In genomic region chr17:2595736-2596135, GRCh38 we compare ENCODE assay signal across 8 cellular contexts. TPM values are rescaled to one million over a fixed set of nuclear protein-coding genes. Genes with fewer than 3 reads are reported as not detected.
DNase-seq lines count a peak whose midpoint lies in the region; ATAC-seq and TF ChIP-seq lines count a peak whose summit lies in the region.

No MANE protein-coding gene starts in this region.

- H3K27ac ChIP-seq in transverse colon: peak overlapping the region; percentile 93 to 100 (median 98)

- H3K27me3 ChIP-seq in kidney epithelial cell (ENCODE audit: control insufficient read depth, insufficient read depth, low read length): no peaks in the 10 kb centered on the region
- no peaks in the 10 kb centered on the region for H3K27me3 ChIP-seq in transverse colon

- H3K4me3 ChIP-seq in kidney epithelial cell (ENCODE audit: low read depth, low read length) (peak overlapping the region; percentile 83), transverse colon (peak overlapping the region in 3 of 4 donors; percentile 75 to 96 (median 87))

- peaks cover 12 to 66% (median 52%) of the 10 kb centered on the region in 4 donors for H3K4me1 ChIP-seq in transverse colon

- no peak for TF ChIP-seq CTCF in kidney epithelial cell (IDR thresholded peaks at IDR 0.05; ENCODE audit: insufficient read depth, low read length, poor library complexity, severe bottlenecking)
- TF ChIP-seq CTCF in transverse colon (IDR thresholded peaks at IDR 0.05): no peak

- intact Hi-C loops in transverse colon (cut with DNase I; ENCODE audit: low total_unique reads): no loop called here

- ATAC-seq in GM19328 (IDR thresholded peaks at IDR 0.05; ENCODE audit: unreplicated experiment): no peak

- H3K36me3 ChIP-seq in kidney epithelial cell (ENCODE audit: control insufficient read depth, insufficient read depth, low read length): no peaks in the 10 kb centered on the region
- H3K36me3 ChIP-seq in transverse colon: no peaks in the 10 kb centered on the region

- H3K27me3 Mint-ChIP-seq in activated naive CD4-positive, alpha-beta T cell treated with anti-CD3 and anti-CD28 coated beads, Interleukin-2, amount 50 U/mL, for 24 hours: no peaks in the 10 kb centered on the region
- H3K27me3 Mint-ChIP-seq in activated naive CD8-positive, alpha-beta T cell: no peaks in the 10 kb centered on the region

- H3K9me3 Mint-ChIP-seq in activated naive CD4-positive, alpha-beta T cell treated with anti-CD3 and anti-CD28 coated beads, Interleukin-2, amount 50 U/mL, for 24 hours: no peaks in the 10 kb centered on the region
- no peaks in the 10 kb centered on the region for H3K9me3 Mint-ChIP-seq in activated naive CD8-positive, alpha-beta T cell (ENCODE audit: low read depth)

- H3K36me3 Mint-ChIP-seq in activated naive CD4-positive, alpha-beta T cell treated with anti-CD3 and anti-CD28 coated beads, Interleukin-2, amount 50 U/mL, for 24 hours: peaks cover 1% of the 10 kb centered on the region
- H3K36me3 Mint-ChIP-seq in activated naive CD8-positive, alpha-beta T cell: peaks cover 2% of the 10 kb centered on the region

- no peak for DNase-seq in activated naive CD4-positive, alpha-beta T cell treated with Interleukin-2 at 50 U/mL for 16 hours
- no peak for DNase-seq in kidney epithelial cell (ENCODE audit: low read depth)
- no peak for DNase-seq in transverse colon
- DNase-seq in SIG-M5 treated with dmso at 0.1 percent for 504 hours (lab: John Stamatoyannopoulos, UW; ENCODE audit: unreplicated experiment): no peak
- DNase-seq in nucleus accumbens (lab: John Stamatoyannopoulos, UW): no peak

- H3K4me3 Mint-ChIP-seq in activated naive CD4-positive, alpha-beta T cell treated with anti-CD3 and anti-CD28 coated beads, Interleukin-2, amount 50 U/mL, for 24 hours: peak overlapping the region; percentile 95
- peak overlapping the region; percentile 94 for H3K4me3 Mint-ChIP-seq in activated naive CD8-positive, alpha-beta T cell

- in situ Hi-C loops in transverse colon (cut with MboI; ENCODE audit: low pct_ligation_motif_present in 1 of 4, low pct_unique_long_range_greater_than_20kb in 1 of 4, low sequenced_read_pairs in 3 of 4): no loop called here

- no peaks in the 10 kb centered on the region for H3K9me3 ChIP-seq in transverse colon

- TF ChIP-seq EP300 in transverse colon (IDR thresholded peaks at IDR 0.05; ENCODE audit: low read depth): no peak

- WGBS in transverse colon (ENCODE audit: low coverage in 1 of 2), 2 donors: 15 to 28% methylated on average over 4 of the region's 4 CpGs

- no peak overlapping the region for H3K27ac Mint-ChIP-seq in activated naive CD4-positive, alpha-beta T cell treated with anti-CD3 and anti-CD28 coated beads, Interleukin-2, amount 50 U/mL, for 24 hours
- H3K27ac Mint-ChIP-seq in activated naive CD8-positive, alpha-beta T cell: peak overlapping the region; percentile 97

- no peak for TF ChIP-seq POLR2A in transverse colon (IDR thresholded peaks at IDR 0.05)

- peaks cover 40% of the 10 kb centered on the region for H3K4me1 Mint-ChIP-seq in activated naive CD4-positive, alpha-beta T cell treated with anti-CD3 and anti-CD28 coated beads, Interleukin-2, amount 50 U/mL, for 24 hours
- peaks cover 47% of the 10 kb centered on the region for H3K4me1 Mint-ChIP-seq in activated naive CD8-positive, alpha-beta T cell (ENCODE audit: low read depth)

RNA-seq across cellular contexts. Expression of gene PAFAH1B1, which starts 2.3 kb away (rescaled TPM):
- total RNA-seq in kidney epithelial cell (54.7 and 55.9 TPM in 2 replicates), transverse colon (100 to 1,000 TPM in 2 of 4 donors, 10 to 100 TPM in 2; 24.1 to 145 (median 98.8) TPM)
